Comparison of ENCODE assay signal across 18 cellular contexts in the genomic region with DNA sequence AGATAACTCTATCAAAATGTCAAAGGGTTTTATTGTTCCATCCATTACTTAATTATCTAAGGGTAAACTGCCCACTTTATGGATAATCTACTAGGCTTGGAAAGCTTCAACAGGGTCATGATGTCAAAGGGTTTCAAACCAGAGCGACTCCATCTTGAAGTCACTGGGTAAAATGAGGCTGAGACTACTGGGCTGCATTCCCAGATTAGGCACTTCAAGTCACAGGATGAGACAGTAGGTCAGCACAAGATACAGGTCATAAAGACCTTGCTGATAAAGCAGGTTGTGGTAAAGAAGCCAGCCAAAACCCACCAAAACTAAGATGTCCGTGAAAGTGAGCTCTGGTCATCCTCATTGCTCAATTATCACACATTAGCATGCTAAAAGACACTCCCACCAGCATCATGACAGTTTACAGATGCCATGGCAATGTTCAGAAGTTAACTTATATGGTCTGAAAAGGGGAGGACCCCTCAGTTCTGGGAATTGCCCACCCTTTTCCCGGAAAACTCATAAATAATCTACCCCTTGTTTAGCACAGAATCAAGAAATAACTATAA.
DNase-seq lines count a peak whose midpoint lies in the region; ATAC-seq and TF ChIP-seq lines count a peak whose summit lies in the region.
"Had no signal": no experiment of that assay in that cellular context is flagged by ENCODE, and none has a peak within 500 bp of the region (broad histone marks: within the 10 kb centered on the region; RNA-seq: fewer than 3 reads in every experiment).

No MANE protein-coding gene starts in this region.

- H3K27ac Mint-ChIP-seq in activated T-helper 17 cell treated with anti-CD3 and anti-CD28 coated beads, Interleukin-2, amount 50 U/mL, for 72 hours, result no peak overlapping the region
- H3K27ac Mint-ChIP-seq: IgD-negative memory B cell had no signal

- H3K9ac ChIP-seq in KMS-11, result no peak overlapping the region; the same call in 1 of the 2 replicates
- H3K9ac ChIP-seq: BLaER1 had no signal

- H3K4me2 ChIP-seq in KMS-11, result peak overlapping the region; percentile 84
- H3K4me2 ChIP-seq: BLaER1, GM23338 had no signal

- H3K79me2 ChIP-seq in KMS-11 (ENCODE audit: insufficient read depth, low read depth), result no peaks in the 10 kb centered on the region

- peaks cover 48% of the 10 kb centered on the region for H3K4me1 ChIP-seq in KMS-11 (ENCODE audit: low read depth, poor library complexity, severe bottlenecking)
- H3K4me1 ChIP-seq in HAP-1, result peaks cover 21% of the 10 kb centered on the region
- H3K4me1 ChIP-seq: BLaER1 had no signal

- no peak for ATAC-seq in activated T-helper 17 cell treated with anti-CD3 and anti-CD28 coated beads, Interleukin-2, amount 50 U/mL, for 72 hours (replicated peaks)
- ATAC-seq: GM23338, HepG2 had no signal

- H3K36me3 ChIP-seq in KMS-11 (ENCODE audit: insufficient read depth) (no peaks in the 10 kb centered on the region), HAP-1 (replicated peaks) (no peaks in the 10 kb centered on the region)

- in situ Hi-C loops in HAP-1 (cut with MboI; ENCODE audit: low sequenced_read_pairs), result no loop called here

- H2AFZ ChIP-seq in KMS-11 (ENCODE audit: low read depth), result no peak overlapping the region
- H2AFZ ChIP-seq: GM23338 had no signal

- H3K27me3 Mint-ChIP-seq in activated T-helper 17 cell treated with anti-CD3 and anti-CD28 coated beads, Interleukin-2, amount 50 U/mL, for 72 hours, result no peaks in the 10 kb centered on the region
- H3K27me3 Mint-ChIP-seq: CD4-positive, alpha-beta memory T cell had no signal

- H3K4me3 ChIP-seq in KMS-11 (IDR thresholded peaks at IDR 0.05; ENCODE audit: insufficient read depth, low read depth, low read length), result no peak overlapping the region
- H3K4me3 ChIP-seq in HAP-1, result no peak overlapping the region
- H3K4me3 ChIP-seq: BLaER1, GM23338 had no signal

- H3K27ac ChIP-seq in KMS-11, result peak overlapping the region; percentile 98
- H3K27ac ChIP-seq: BLaER1 had no signal

- H4K20me1 ChIP-seq in KMS-11 (ENCODE audit: insufficient read depth), result no peaks in the 10 kb centered on the region
- H4K20me1 ChIP-seq: BLaER1 had no signal

- TF ChIP-seq CTCF in KMS-11 (conservative IDR thresholded peaks at IDR 0.05; ENCODE audit: low read depth, low read length) (no peak), GM10248 (IDR thresholded peaks at IDR 0.05; ENCODE audit: control extremely low read depth, extremely low read depth, low read depth, missing control alignments) (no peak)

- H3K9me3 ChIP-seq in HAP-1, result no peaks in the 10 kb centered on the region
- H3K9me3 ChIP-seq: BLaER1 had no signal

- POLR2A ChIA-PET in GM10248 (lab: Yijun Ruan, JAX), result no interaction called here

- H3K9me3 Mint-ChIP-seq in activated T-helper 17 cell treated with anti-CD3 and anti-CD28 coated beads, Interleukin-2, amount 50 U/mL, for 72 hours, result no peaks in the 10 kb centered on the region
- H3K9me3 Mint-ChIP-seq: CD4-positive, alpha-beta memory T cell; GM23338; H9 had no signal

- no peaks in the 10 kb centered on the region for H3K27me3 ChIP-seq in KMS-11 (ENCODE audit: insufficient read depth, low read depth)
- no peaks in the 10 kb centered on the region for H3K27me3 ChIP-seq in HAP-1 (ENCODE audit: low read depth)
- H3K27me3 ChIP-seq: BLaER1 had no signal

- CTCF ChIA-PET in GM10248 (lab: Yijun Ruan, JAX), result interaction anchor here (0.9 to 2.9 kb wide), 3 partner anchors 9 to 12 kb away, joined by 3 to 10 read pairs (median 8); no protein-coding TSS in a partner anchor

- peaks cover 12% of the 10 kb centered on the region for H3K36me3 Mint-ChIP-seq in activated T-helper 17 cell treated with anti-CD3 and anti-CD28 coated beads, Interleukin-2, amount 50 U/mL, for 72 hours (ENCODE audit: low read depth)
- H3K36me3 Mint-ChIP-seq: IgD-negative memory B cell had no signal

- peaks cover 6% of the 10 kb centered on the region for H3K4me1 Mint-ChIP-seq in activated T-helper 17 cell treated with anti-CD3 and anti-CD28 coated beads, Interleukin-2, amount 50 U/mL, for 72 hours

- no peak overlapping the region for H3K4me3 Mint-ChIP-seq in activated T-helper 17 cell treated with anti-CD3 and anti-CD28 coated beads, Interleukin-2, amount 50 U/mL, for 72 hours
- H3K4me3 Mint-ChIP-seq: CD14-positive monocyte; CD4-positive, alpha-beta memory T cell; GM23338; H9; IgD-negative memory B cell had no signal

- DNase-seq in OCI-M1 (lab: John Stamatoyannopoulos, UW), result peak; percentile 95
- peak; percentile 83 to 87 for DNase-seq in erythroblast (lab: John Stamatoyannopoulos, UW)
- DNase-seq in GM10248 (ENCODE audit: extremely low spot score), result no peak
- DNase-seq in HAP-1 (ENCODE audit: low spot score in 2 of 2), result no peak
- DNase-seq in GOT3 (lab: John Stamatoyannopoulos, UW), result no peak
- DNase-seq: CD4-positive, alpha-beta memory T cell; DMS153; DMS79; GDM1; H9; Karpas-422 had no signal

- no peak for TF ChIP-seq POLR2A in erythroblast (IDR thresholded peaks at IDR 0.05; ENCODE audit: low read length)

Comparison
In these comparisons a context has a peak if more than half of its experiments do, and no peak if none do; other contexts are left out.
1. DNase-seq: peak in OCI-M1 (single experiment) and erythroblast (2 of 2); none in GM10248 (single experiment), HAP-1 (0 of 2) and GOT3 (single experiment).